In genomic region chr5:10576121-10576789, GRCh38 we compare ENCODE assay signal across 16 cellular contexts. TPM values are rescaled to one million over a fixed set of nuclear protein-coding genes. Genes with fewer than 3 reads are reported as not detected.
DNase-seq lines count a peak whose midpoint lies in the region; ATAC-seq and TF ChIP-seq lines count a peak whose summit lies in the region.
"Had no signal": no experiment of that assay in that cellular context is flagged by ENCODE, and none has a peak within 500 bp of the region (broad histone marks: within the 10 kb centered on the region; RNA-seq: fewer than 3 reads in every experiment).

No MANE protein-coding gene starts in this region.

- ATAC-seq in foreskin keratinocyte (no peak), GM21515 (IDR thresholded peaks at IDR 0.05; ENCODE audit: unreplicated experiment) (no peak), HG03442 (IDR thresholded peaks at IDR 0.05; ENCODE audit: unreplicated experiment) (no peak)
- ATAC-seq: activated T-cell treated with anti-CD3 and anti-CD28 coated beads, Interleukin-2, amount 50 U/mL, for 4 hours had no signal

- TF ChIP-seq CTCF in GM12875 (IDR thresholded peaks at IDR 0.05; ENCODE audit: borderline replicate concordance, insufficient read depth, low read depth, low read length) (peak; percentile 15; the same call in 1 of the 2 replicates), OCI-LY1 (IDR thresholded peaks at IDR 0.05; ENCODE audit: low read length) (peak; percentile 30; the same call in 1 of the 2 replicates), foreskin keratinocyte (conservative IDR thresholded peaks at IDR 0.05) (peak; percentile 42)

- no peaks in the 10 kb centered on the region for H3K36me3 Mint-ChIP-seq in activated T-cell treated with anti-CD3 and anti-CD28 coated beads, Interleukin-2, amount 50 U/mL, for 24 hours (ENCODE audit: low read depth)
- H3K36me3 Mint-ChIP-seq: CD4-positive, alpha-beta memory T cell had no signal

- H3K27ac Mint-ChIP-seq in activated T-cell treated with anti-CD3 and anti-CD28 coated beads, Interleukin-2, amount 50 U/mL, for 24 hours, result no peak overlapping the region
- H3K27ac Mint-ChIP-seq: HFFc6 had no signal

- no peaks in the 10 kb centered on the region for H3K36me3 ChIP-seq in OCI-LY1 (ENCODE audit: insufficient read depth, low read length)
- H3K36me3 ChIP-seq: ascending aorta had no signal

- H3K4me3 ChIP-seq in GM12875 (ENCODE audit: low read depth, low read length) (no peak overlapping the region), OCI-LY1 (ENCODE audit: low read depth, low read length, poor library complexity, severe bottlenecking) (no peak overlapping the region)
- H3K4me3 ChIP-seq: ascending aorta had no signal

- H3K9me2 ChIP-seq in OCI-LY1 (ENCODE audit: low read depth, low read length), result no peaks in the 10 kb centered on the region

- H4K20me1 ChIP-seq in OCI-LY1 (ENCODE audit: insufficient read depth, low read length), result no peaks in the 10 kb centered on the region

- no peaks in the 10 kb centered on the region for H3K4me1 ChIP-seq in OCI-LY1 (ENCODE audit: insufficient read depth, low read length, severe bottlenecking)
- no peaks in the 10 kb centered on the region for H3K4me1 ChIP-seq in foreskin keratinocyte

- H3K4me1 Mint-ChIP-seq in activated T-cell treated with anti-CD3 and anti-CD28 coated beads, Interleukin-2, amount 50 U/mL, for 24 hours (ENCODE audit: low read depth), result peaks cover 44% of the 10 kb centered on the region

- H3K9ac ChIP-seq in OCI-LY1 (ENCODE audit: low read length), result no peak overlapping the region

- no peak overlapping the region for H3K4me2 ChIP-seq in OCI-LY1 (ENCODE audit: low read length)

- H3K9me3 ChIP-seq in OCI-LY1 (ENCODE audit: low read length), result no peaks in the 10 kb centered on the region
- H3K9me3 ChIP-seq: ascending aorta had no signal

- no peaks in the 10 kb centered on the region for H3K27me3 Mint-ChIP-seq in activated T-cell treated with anti-CD3 and anti-CD28 coated beads, Interleukin-2, amount 50 U/mL, for 24 hours
- H3K27me3 Mint-ChIP-seq: CD4-positive, alpha-beta memory T cell; naive B cell had no signal

- no peak overlapping the region for H2AFZ ChIP-seq in OCI-LY1 (ENCODE audit: low read length)

- no peaks in the 10 kb centered on the region for H3F3A ChIP-seq in OCI-LY1 (ENCODE audit: insufficient read depth, low read length)

- H3K9me3 Mint-ChIP-seq in activated T-cell treated with anti-CD3 and anti-CD28 coated beads, Interleukin-2, amount 50 U/mL, for 24 hours, result no peaks in the 10 kb centered on the region
- H3K9me3 Mint-ChIP-seq: activated T-cell treated with anti-CD3 and anti-CD28 coated beads, Interleukin-2, amount 50 U/mL, for 4 hours; HFFc6 had no signal

- H3K27ac ChIP-seq in OCI-LY1 (ENCODE audit: low read depth, low read length, poor library complexity, severe bottlenecking), result no peak overlapping the region
- no peak overlapping the region for H3K27ac ChIP-seq in foreskin keratinocyte

- DNase-seq in DMS53 (lab: John Stamatoyannopoulos, UW) (peak; percentile 42), foreskin keratinocyte (no peak), NCI-H1048 (lab: John Stamatoyannopoulos, UW) (no peak)
- no peak for DNase-seq in activated T-cell treated with anti-CD3 and anti-CD28 coated beads, Interleukin-2, amount 50 U/mL, for 24 hours
- DNase-seq: activated CD4-positive, CD25-positive, alpha-beta regulatory T cell; activated T-cell treated with anti-CD3 and anti-CD28 coated beads, Interleukin-2, amount 50 U/mL, for 4 hours; CD4-positive, alpha-beta memory T cell; HFFc6; kidney; naive B cell; substantia nigra had no signal

- H3K27me3 ChIP-seq in OCI-LY1 (ENCODE audit: insufficient read depth, low read length), result peaks cover 6% of the 10 kb centered on the region; the same call in 1 of the 2 replicates
- no peaks in the 10 kb centered on the region for H3K27me3 ChIP-seq in foreskin keratinocyte
- H3K27me3 ChIP-seq: ascending aorta had no signal

- H3K79me2 ChIP-seq in OCI-LY1 (ENCODE audit: insufficient read depth, low read length), result no peaks in the 10 kb centered on the region

- H3K4me3 Mint-ChIP-seq in activated T-cell treated with anti-CD3 and anti-CD28 coated beads, Interleukin-2, amount 50 U/mL, for 24 hours, result no peak overlapping the region
- H3K4me3 Mint-ChIP-seq: activated T-cell treated with anti-CD3 and anti-CD28 coated beads, Interleukin-2, amount 50 U/mL, for 4 hours; CD4-positive, alpha-beta memory T cell; HFFc6 had no signal

RNA-seq across cellular contexts. Expression of gene ANKRD33B, which starts 12.4 kb away (rescaled TPM):
- total RNA-seq in foreskin keratinocyte, result 1.8 and 4.3 TPM in 2 replicates
- 0.31 and 0.87 TPM in 2 replicates for polyA plus RNA-seq in foreskin keratinocyte
